In genomic region chr18:32877371-32877770, GRCh38 we compare ENCODE assay signal across 17 cellular contexts.
"Had no signal": no experiment of that assay in that cellular context is flagged by ENCODE, and none has a peak within 500 bp of the region (broad histone marks: within the 10 kb centered on the region; RNA-seq: fewer than 3 reads in every experiment).

No MANE protein-coding gene starts in this region.

- DNase-seq: activated CD4-positive, alpha-beta T cell treated with anti-CD3 and anti-CD28 coated beads, Interleukin-2, amount 50 U/mL, for 1 hour; activated CD8-positive, alpha-beta memory T cell treated with anti-CD3 and anti-CD28 coated beads, Interleukin-2, amount 50 U/mL, for 4 hours; activated naive CD4-positive, alpha-beta T cell treated with anti-CD3 and anti-CD28 coated beads, Interleukin-2, amount 10 ng/mL, durations not matched to agents 7 days and 5 days; activated T-cell treated with anti-CD3 and anti-CD28 coated beads, Interleukin-2, amount 50 U/mL, for 4 hours; effector CD4-positive, alpha-beta T cell; heart right ventricle; immature natural killer cell; kidney glomerular epithelial cell; left ventricle myocardium inferior; nephron progenitor cell; nucleus accumbens; stimulated activated CD4-positive, alpha-beta T cell treated with anti-CD3 and anti-CD28 coated beads, Interleukin-4, amount 100 ng/mL, for 1 hour; testis had no signal

- ATAC-seq: activated CD4-positive, CD25-positive, alpha-beta regulatory T cell treated with anti-CD3 and anti-CD28 coated beads, Interleukin-2, amount 50 U/mL, for 24 hours; activated T-cell treated with anti-CD3 and anti-CD28 coated beads, Interleukin-2, amount 50 U/mL, for 4 hours; esophagus mucosa; gastroesophageal sphincter; heart right ventricle; sciatic nerve had no signal
